In the genomic region with DNA sequence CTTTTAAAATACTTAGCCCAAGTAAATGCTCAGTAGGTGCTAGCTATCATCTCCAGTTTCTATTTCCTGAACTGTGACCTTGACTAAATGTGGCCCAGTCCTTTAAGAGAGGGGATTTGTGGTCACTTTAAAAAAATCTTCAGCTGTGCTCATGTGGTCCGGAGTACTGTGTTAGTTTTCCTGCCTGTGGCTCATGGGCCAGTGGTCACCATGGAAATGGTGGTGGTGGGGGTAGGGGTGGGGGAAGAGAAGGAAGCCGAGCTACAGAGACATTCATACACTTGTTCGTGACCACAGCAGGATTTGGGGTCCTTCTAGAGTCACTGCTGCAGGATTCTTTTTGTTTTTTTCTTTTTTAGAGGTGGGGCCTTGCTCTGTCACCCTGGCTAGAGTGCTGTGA, we compare ENCODE assay signal across 1 cellular context.
TF ChIP-seq lines count a peak whose summit lies in the region.

No MANE protein-coding gene starts in this region.

TF ChIP-seq in GM12878, 131 proteins besides CTCF, POLR2A, EP300 and RAD21 (continued from another document):
- TF ChIP-seq, protein P1, sequence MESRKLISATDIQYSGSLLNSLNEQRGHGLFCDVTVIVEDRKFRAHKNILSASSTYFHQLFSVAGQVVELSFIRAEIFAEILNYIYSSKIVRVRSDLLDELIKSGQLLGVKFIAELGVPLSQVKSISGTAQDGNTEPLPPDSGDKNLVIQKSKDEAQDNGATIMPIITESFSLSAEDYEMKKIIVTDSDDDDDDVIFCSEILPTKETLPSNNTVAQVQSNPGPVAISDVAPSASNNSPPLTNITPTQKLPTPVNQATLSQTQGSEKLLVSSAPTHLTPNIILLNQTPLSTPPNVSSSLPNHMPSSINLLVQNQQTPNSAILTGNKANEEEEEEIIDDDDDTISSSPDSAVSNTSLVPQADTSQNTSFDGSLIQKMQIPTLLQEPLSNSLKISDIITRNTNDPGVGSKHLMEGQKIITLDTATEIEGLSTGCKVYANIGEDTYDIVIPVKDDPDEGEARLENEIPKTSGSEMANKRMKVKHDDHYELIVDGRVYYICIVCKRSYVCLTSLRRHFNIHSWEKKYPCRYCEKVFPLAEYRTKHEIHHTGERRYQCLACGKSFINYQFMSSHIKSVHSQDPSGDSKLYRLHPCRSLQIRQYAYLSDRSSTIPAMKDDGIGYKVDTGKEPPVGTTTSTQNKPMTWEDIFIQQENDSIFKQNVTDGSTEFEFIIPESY (IDR thresholded peaks at IDR 0.05): no peak
- TF ChIP-seq, protein P2, sequence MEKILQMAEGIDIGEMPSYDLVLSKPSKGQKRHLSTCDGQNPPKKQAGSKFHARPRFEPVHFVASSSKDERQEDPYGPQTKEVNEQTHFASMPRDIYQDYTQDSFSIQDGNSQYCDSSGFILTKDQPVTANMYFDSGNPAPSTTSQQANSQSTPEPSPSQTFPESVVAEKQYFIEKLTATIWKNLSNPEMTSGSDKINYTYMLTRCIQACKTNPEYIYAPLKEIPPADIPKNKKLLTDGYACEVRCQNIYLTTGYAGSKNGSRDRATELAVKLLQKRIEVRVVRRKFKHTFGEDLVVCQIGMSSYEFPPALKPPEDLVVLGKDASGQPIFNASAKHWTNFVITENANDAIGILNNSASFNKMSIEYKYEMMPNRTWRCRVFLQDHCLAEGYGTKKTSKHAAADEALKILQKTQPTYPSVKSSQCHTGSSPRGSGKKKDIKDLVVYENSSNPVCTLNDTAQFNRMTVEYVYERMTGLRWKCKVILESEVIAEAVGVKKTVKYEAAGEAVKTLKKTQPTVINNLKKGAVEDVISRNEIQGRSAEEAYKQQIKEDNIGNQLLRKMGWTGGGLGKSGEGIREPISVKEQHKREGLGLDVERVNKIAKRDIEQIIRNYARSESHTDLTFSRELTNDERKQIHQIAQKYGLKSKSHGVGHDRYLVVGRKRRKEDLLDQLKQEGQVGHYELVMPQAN (conservative IDR thresholded peaks at IDR 0.05): no peak
- no peak for TF ChIP-seq CREM (IDR thresholded peaks at IDR 0.05; ENCODE audit: low read depth)
- TF ChIP-seq RUNX3 (IDR thresholded peaks at IDR 0.05; ENCODE audit: low read length): 0 out of 2 replicates have a peak, but pooled peaks have one; percentile 6
- no peak for TF ChIP-seq LARP7 (IDR thresholded peaks at IDR 0.05)
TF ChIP-seq in GM12878: peak in this region for 1.
